In genomic region chr14:67941456-67942018, GRCh38 we compare ENCODE assay signal across 8 cellular contexts.
DNase-seq lines count a peak whose midpoint lies in the region; ATAC-seq and TF ChIP-seq lines count a peak whose summit lies in the region.
"Had no signal": no experiment of that assay in that cellular context is flagged by ENCODE, and none has a peak within 500 bp of the region (broad histone marks: within the 10 kb centered on the region; RNA-seq: fewer than 3 reads in every experiment).

No MANE protein-coding gene starts in this region.

- DNase-seq in PC-3 = peak; percentile 20
- DNase-seq in endodermal cell = no peak
- DNase-seq in mesenchymal stem cell = peak; percentile 58
- no peak for DNase-seq in type B pancreatic cell (ENCODE audit: extremely low spot score, unreplicated experiment)
- no peak for DNase-seq in Kasumi-1 (lab: John Stamatoyannopoulos, UW)
- no peak for DNase-seq in GM10266 (ENCODE audit: extremely low spot score)
- DNase-seq: activated effector memory CD4-positive, alpha-beta T cell treated with anti-CD3 and anti-CD28 coated beads, Interleukin-2, amount 50 U/mL, for 16 hours had no signal

- no peaks in the 10 kb centered on the region for H3K9me3 Mint-ChIP-seq in endodermal cell
- no peaks in the 10 kb centered on the region for H3K9me3 Mint-ChIP-seq in type B pancreatic cell

- H2BK12ac ChIP-seq in mesenchymal stem cell (ENCODE audit: low read length in 2 of 2) = peak overlapping the region; percentile 75 to 83

- H2BK5ac ChIP-seq in mesenchymal stem cell (ENCODE audit: low read depth, low read length, poor library complexity, severe bottlenecking) = peak overlapping the region; percentile 71

- no peak overlapping the region for H2BK120ac ChIP-seq in mesenchymal stem cell (ENCODE audit: low read depth, low read length)

- H4K8ac ChIP-seq in mesenchymal stem cell (ENCODE audit: low read length) = no peak overlapping the region

- no peak overlapping the region for H3K14ac ChIP-seq in mesenchymal stem cell (ENCODE audit: low read length in 2 of 2)

- H3F3A ChIP-seq in PC-3 (ENCODE audit: low read length, unreplicated experiment) = no peaks in the 10 kb centered on the region

- no peak for TF ChIP-seq CTCF in PC-3 (conservative IDR thresholded peaks at IDR 0.05; ENCODE audit: low read depth, low read length)
- TF ChIP-seq CTCF in endodermal cell (conservative IDR thresholded peaks at IDR 0.05) = no peak
- TF ChIP-seq CTCF in type B pancreatic cell (conservative IDR thresholded peaks at IDR 0.05) = no peak
- no peak for TF ChIP-seq CTCF in GM10266 (IDR thresholded peaks at IDR 0.05; ENCODE audit: control insufficient read depth, insufficient read depth, low read depth, missing control alignments)

- H4K20me1 ChIP-seq in PC-3 (ENCODE audit: low read length) = no peaks in the 10 kb centered on the region

- H3K9me2 ChIP-seq in PC-3 (replicated peaks; ENCODE audit: low read length) = no peaks in the 10 kb centered on the region

- no peaks in the 10 kb centered on the region for H3K79me2 ChIP-seq in PC-3 (ENCODE audit: low read length)

- H3K9me3 ChIP-seq in PC-3 (ENCODE audit: low read length) (no peaks in the 10 kb centered on the region), endodermal cell (ENCODE audit: control insufficient read depth, low read length) (no peaks in the 10 kb centered on the region), mesenchymal stem cell (ENCODE audit: control insufficient read depth, low read length) (no peaks in the 10 kb centered on the region)

- no peaks in the 10 kb centered on the region for H3K79me1 ChIP-seq in mesenchymal stem cell (replicated peaks; ENCODE audit: low read length, poor library complexity, severe bottlenecking)

- H3K27ac ChIP-seq in PC-3 (ENCODE audit: low read length) (peak overlapping the region; percentile 35), endodermal cell (ENCODE audit: low read depth, low read length) (peak overlapping the region; percentile 89), mesenchymal stem cell (ENCODE audit: low read length, poor library complexity, severe bottlenecking) (peak overlapping the region; percentile 72)

- H3K4me3 Mint-ChIP-seq in endodermal cell (no peak overlapping the region), type B pancreatic cell (peak overlapping the region; percentile 61)

- peak overlapping the region; percentile 39 for H2AK5ac ChIP-seq in mesenchymal stem cell (ENCODE audit: low read length, severe bottlenecking)

- POLR2A ChIA-PET in PC-3 (lab: Charles Lee; ENCODE audit: unreplicated experiment) = interaction anchor here (0.6 kb wide), 1 partner anchor 847 kb away, joined by 4 read pairs; no protein-coding TSS in a partner anchor

- H3K27me3 Mint-ChIP-seq in endodermal cell (ENCODE audit: insufficient read depth) (no peaks in the 10 kb centered on the region), type B pancreatic cell (no peaks in the 10 kb centered on the region)

- peak overlapping the region; percentile 10 to 40 for H3K18ac ChIP-seq in mesenchymal stem cell (ENCODE audit: low read depth in 1 of 2, low read length in 2 of 2)

- H3K4me1 Mint-ChIP-seq in endodermal cell (peaks cover 38% of the 10 kb centered on the region), type B pancreatic cell (ENCODE audit: unreplicated experiment) (peaks cover 56% of the 10 kb centered on the region)

- no peaks in the 10 kb centered on the region for H3K27me3 ChIP-seq in PC-3 (ENCODE audit: low read length)
- peaks cover 10% of the 10 kb centered on the region for H3K27me3 ChIP-seq in endodermal cell (ENCODE audit: control insufficient read depth, insufficient read depth, low read length, poor library complexity, severe bottlenecking)
- no peaks in the 10 kb centered on the region for H3K27me3 ChIP-seq in mesenchymal stem cell (ENCODE audit: control insufficient read depth in 1 of 2, insufficient read depth in 1 of 2, low read length in 2 of 2)

- H3K27ac Mint-ChIP-seq in endodermal cell (peak overlapping the region; percentile 36), type B pancreatic cell (peak overlapping the region; percentile 87)

- H3K36me3 ChIP-seq in PC-3 (ENCODE audit: low read depth, low read length) (no peaks in the 10 kb centered on the region), endodermal cell (ENCODE audit: control insufficient read depth, insufficient read depth, low read length) (no peaks in the 10 kb centered on the region), mesenchymal stem cell (ENCODE audit: control insufficient read depth in 1 of 2, insufficient read depth in 2 of 2, low read depth in 1 of 2, low read length in 2 of 2) (no peaks in the 10 kb centered on the region)

- ATAC-seq in PC-3 (peak; percentile 59), GM21515 (IDR thresholded peaks at IDR 0.05; ENCODE audit: unreplicated experiment) (no peak)

- CTCF ChIA-PET in PC-3 (lab: Charles Lee) = interaction anchor here (0.6 to 0.7 kb wide), 2 partner anchors 59 to 134 kb away, joined by 3 read pairs; no protein-coding TSS in a partner anchor

- H2AFZ ChIP-seq in PC-3 (ENCODE audit: low read length) = no peak overlapping the region
- H2AFZ ChIP-seq in mesenchymal stem cell (ENCODE audit: low read depth, low read length) = no peak overlapping the region

- H2BK15ac ChIP-seq in mesenchymal stem cell (ENCODE audit: low read depth, poor library complexity, severe bottlenecking) = no peak overlapping the region

- intact Hi-C loops in PC-3 (cut with micrococcal nuclease) = loop anchor here (1.0 to 5.0 kb wide), 7 partner anchors 141 to 656 kb away; no protein-coding TSS in a partner anchor

- peaks cover 34% of the 10 kb centered on the region for H3K4me1 ChIP-seq in PC-3 (ENCODE audit: insufficient read depth, low read length)
- H3K4me1 ChIP-seq in endodermal cell (ENCODE audit: control insufficient read depth, insufficient read depth, low read length) = no peaks in the 10 kb centered on the region
- H3K4me1 ChIP-seq in mesenchymal stem cell (ENCODE audit: control insufficient read depth, insufficient read depth, low read depth, low read length) = no peaks in the 10 kb centered on the region

- peak overlapping the region; percentile 39 for H3K4me2 ChIP-seq in PC-3 (ENCODE audit: low read length)
- H3K4me2 ChIP-seq in mesenchymal stem cell (ENCODE audit: low read length, poor library complexity, severe bottlenecking) = no peak overlapping the region

- H4K91ac ChIP-seq in mesenchymal stem cell (ENCODE audit: low read length) = no peak overlapping the region

- H3K36me3 Mint-ChIP-seq in endodermal cell (ENCODE audit: low read depth) = no peaks in the 10 kb centered on the region
- H3K36me3 Mint-ChIP-seq in type B pancreatic cell = no peaks in the 10 kb centered on the region

- WGBS in endodermal cell (ENCODE audit: insufficient coverage in 1 of 2, insufficient read length in 1 of 2), 2 experiments = 29 to 38% methylated on average over 1 of the region's 1 CpG
- WGBS in mesenchymal stem cell = no CpG with 5 or more reads among the region's 1 CpG

- no TSS peak for BruUV-seq in PC-3 (replicated peaks; lab: Mats Ljungman, UMichigan)

- H3K9ac ChIP-seq in PC-3 (ENCODE audit: low read length) = peak overlapping the region; percentile 4; the same call in 1 of the 2 replicates
- peak overlapping the region; percentile 12 for H3K9ac ChIP-seq in endodermal cell (ENCODE audit: extremely low read depth, low read length, poor library complexity, severe bottlenecking)
- peak overlapping the region; percentile 86 for H3K9ac ChIP-seq in mesenchymal stem cell (ENCODE audit: low read length)

- peak overlapping the region; percentile 15 to 95 for H3K4ac ChIP-seq in mesenchymal stem cell (ENCODE audit: low read depth in 1 of 2, low read length in 2 of 2)

- no peak overlapping the region for H3K4me3 ChIP-seq in PC-3 (ENCODE audit: low read length)
- no peak overlapping the region for H3K4me3 ChIP-seq in endodermal cell (ENCODE audit: low read length)
- H3K4me3 ChIP-seq in mesenchymal stem cell (ENCODE audit: insufficient read depth in 1 of 2, low read depth in 1 of 2, low read length in 2 of 2) = peak overlapping the region in 1 of 2 experiments; percentile 38

- no peak overlapping the region for H3K23ac ChIP-seq in mesenchymal stem cell (ENCODE audit: low read length in 2 of 2)

Comparison
In these comparisons a context has a peak if more than half of its experiments do, and no peak if none do; other contexts are left out.
1. DNase-seq: peak in PC-3 (single experiment) and mesenchymal stem cell (single experiment); none in endodermal cell (single experiment), type B pancreatic cell (single experiment), Kasumi-1 (0 of 2) and GM10266 (single experiment).
2. H3K27ac ChIP-seq: peak in every context shown above with its lines; median percentile 89 in endodermal cell; 72 in mesenchymal stem cell; 35 in PC-3.
3. H3K9ac ChIP-seq: peak in every context shown above with its lines; median percentile 86 in mesenchymal stem cell; 12 in endodermal cell; 4 in PC-3.